In genomic region chr1:192914092-192914491, GRCh38 we compare ENCODE assay signal across 19 cellular contexts.
A peak's percentile ranks its signal among the peaks of the same experiment; 100 is the strongest.
DNase-seq lines count a peak whose midpoint lies in the region; ATAC-seq, FAIRE-seq and TF ChIP-seq lines count a peak whose summit lies in the region.
"Had no signal": no experiment of that assay in that cellular context is flagged by ENCODE, and none has a peak within 500 bp of the region (broad histone marks: within the 10 kb centered on the region; RNA-seq: fewer than 3 reads in every experiment).

No MANE protein-coding gene starts in this region.

- H3K9me3 ChIP-seq in keratinocyte (ENCODE audit: control insufficient read depth, low read depth, low read length) (no peaks in the 10 kb centered on the region), tibial artery (no peaks in the 10 kb centered on the region)

- H3K36me3 Mint-ChIP-seq in Calu3 (ENCODE audit: insufficient read depth, unreplicated experiment) (no peaks in the 10 kb centered on the region), WTC11 (no peaks in the 10 kb centered on the region)

- no peaks in the 10 kb centered on the region for H3K79me2 ChIP-seq in keratinocyte (ENCODE audit: control insufficient read depth, insufficient read depth, low read length)

- CTCF ChIA-PET in Calu3 (lab: Charles Lee) (interaction anchor here (0.7 to 1.3 kb wide), 3 partner anchors 12 to 108 kb away, joined by 3 read pairs; no protein-coding TSS in a partner anchor), WTC11 (lab: Charles Lee) (interaction anchor here (0.6 to 1.2 kb wide), 2 partner anchors 16 to 87 kb away, joined by 4 to 5 read pairs; no protein-coding TSS in a partner anchor)

- H3K4me1 Mint-ChIP-seq in Calu3 (ENCODE audit: low read depth, unreplicated experiment) (peaks cover 38% of the 10 kb centered on the region), WTC11 (peaks cover 12% of the 10 kb centered on the region)

- no peak for DNase-seq in Calu3
- no peak for DNase-seq in WTC11 (ENCODE audit: low spot score)
- DNase-seq in keratinocyte (ENCODE audit: low read depth, low spot score), result no peak
- no peak for DNase-seq in tibial artery
- DNase-seq in NCI-H345 treated with DMSO at 0.1 percent for 48 hours (lab: John Stamatoyannopoulos, UW; ENCODE audit: unreplicated experiment), result no peak
- DNase-seq in ureter (ENCODE audit: low spot score), result no peak
- no peak for DNase-seq in sciatic nerve (ENCODE audit: low spot score)
- DNase-seq: AML-193, COR-L47, DMS153, HCEC 1CT, KG1, NCI-H1048, NCI-H1436 treated with DMSO at 0.1 percent for 48 hours, NCI-H2081 treated with DMSO at 0.1 percent for 48 hours, NCI-H524 had no signal

- dilution Hi-C loops in keratinocyte (cut with MboI; ENCODE audit: extremely low pct_ligation_motif_present, low sequenced_read_pairs), result no loop called here

- no peaks in the 10 kb centered on the region for H4K20me1 ChIP-seq in keratinocyte (ENCODE audit: control insufficient read depth, extremely low read depth, insufficient read depth, low read length)

- BruUV-seq in Calu3 (replicated peaks; lab: Mats Ljungman, UMichigan), result no TSS peak

- TF ChIP-seq CTCF in Calu3 (IDR thresholded peaks at IDR 0.05; ENCODE audit: unreplicated experiment) (no peak), WTC11 (IDR thresholded peaks at IDR 0.05) (no peak), keratinocyte (optimal IDR thresholded peaks at IDR 0.05 in 1 of 3, IDR thresholded peaks at IDR 0.05 in 1 of 3, conservative IDR thresholded peaks at IDR 0.05 in 1 of 3; ENCODE audit: extremely low read depth in 1 of 3, insufficient read depth in 2 of 3, low read length in 3 of 3) (no peak), tibial artery (IDR thresholded peaks at IDR 0.05) (no peak)

- H3K4me3 Mint-ChIP-seq in Calu3 (ENCODE audit: low read depth, unreplicated experiment), result peak overlapping the region; percentile 5
- H3K4me3 Mint-ChIP-seq in WTC11, result no peak overlapping the region

- peak overlapping the region; percentile 7 for H3K27ac Mint-ChIP-seq in Calu3 (ENCODE audit: unreplicated experiment)
- 0 out of 2 replicates have a peak overlapping the region, but pooled peaks have one; percentile 35 for H3K27ac Mint-ChIP-seq in WTC11

- no peak overlapping the region for H3K27ac ChIP-seq in keratinocyte (ENCODE audit: control insufficient read depth, insufficient read depth, low read length)
- H3K27ac ChIP-seq in tibial artery, result peak overlapping the region; percentile 23 to 30

- H2AFZ ChIP-seq in keratinocyte (ENCODE audit: control insufficient read depth, low read length), result peak overlapping the region; percentile 65

- peaks cover 11% of the 10 kb centered on the region for H3K4me1 ChIP-seq in keratinocyte (ENCODE audit: control insufficient read depth, extremely low read depth, insufficient read depth, low read length)
- H3K4me1 ChIP-seq in tibial artery, result peaks cover 0 to 15% (median 4%) of the 10 kb centered on the region in 4 donors

- intact Hi-C loops in Calu3 (cut with micrococcal nuclease; ENCODE audit: unreplicated experiment), result loop anchor here (5.0 kb wide), 2 partner anchors 63 to 87 kb away; no protein-coding TSS in a partner anchor
- intact Hi-C loops in tibial artery (cut with DNase I; ENCODE audit: low total_unique reads), result no loop called here
- intact Hi-C loops in sciatic nerve (cut with DNase I), result no loop called here

- FAIRE-seq in keratinocyte (lab: Jason Lieb, UNC), result no peak
- FAIRE-seq: GM19239, HepG2 had no signal

- no peak for ATAC-seq in WTC11
- no peak for ATAC-seq in sciatic nerve
- ATAC-seq: HepG2, Panc1 had no signal

- H3K4me3 ChIP-seq in keratinocyte (ENCODE audit: control insufficient read depth in 2 of 3, extremely low read depth in 1 of 3, insufficient read depth in 2 of 3, low read depth in 1 of 3, low read length in 3 of 3) (no peak overlapping the region), tibial artery (no peak overlapping the region)

- H3K27me3 Mint-ChIP-seq in Calu3 (ENCODE audit: unreplicated experiment) (no peaks in the 10 kb centered on the region), WTC11 (ENCODE audit: low read depth) (no peaks in the 10 kb centered on the region)

- H3K27me3 ChIP-seq in keratinocyte (ENCODE audit: control insufficient read depth, extremely low read depth, insufficient read depth, low read length), result no peaks in the 10 kb centered on the region
- no peaks in the 10 kb centered on the region for H3K27me3 ChIP-seq in tibial artery

- peak overlapping the region; percentile 39 for H3K4me2 ChIP-seq in keratinocyte (ENCODE audit: control insufficient read depth, extremely low read depth, insufficient read depth, low read depth, low read length)

- H3K36me3 ChIP-seq in keratinocyte (ENCODE audit: control insufficient read depth in 2 of 2, extremely low read depth in 1 of 2, insufficient read depth in 2 of 2, low read length in 2 of 2), result no peaks in the 10 kb centered on the region
- no peaks in the 10 kb centered on the region for H3K36me3 ChIP-seq in tibial artery

- POLR2A ChIA-PET in WTC11 (lab: Charles Lee), result interaction anchor here (0.9 kb wide), 1 partner anchor 102 kb away, joined by 3 read pairs; no protein-coding TSS in a partner anchor

- H3K9ac ChIP-seq in keratinocyte (ENCODE audit: control insufficient read depth, extremely low read depth, insufficient read depth, low read length), result no peak overlapping the region

- H3K9me1 ChIP-seq in keratinocyte (ENCODE audit: control insufficient read depth, extremely low read depth, insufficient read depth, low read length), result no peaks in the 10 kb centered on the region

- no peaks in the 10 kb centered on the region for H3K9me3 Mint-ChIP-seq in Calu3 (ENCODE audit: low read depth, unreplicated experiment)
- H3K9me3 Mint-ChIP-seq in WTC11, result peaks cover 15% of the 10 kb centered on the region

TF ChIP-seq in WTC11, 78 proteins besides CTCF, POLR2A, EP300 and RAD21 (continues in another document):
- TF ChIP-seq ZNF512 (CRISPR knock-in tag; IDR thresholded peaks at IDR 0.05; ENCODE audit: borderline replicate concordance) (no peak), ESRRA (CRISPR knock-in tag; IDR thresholded peaks at IDR 0.05; ENCODE audit: borderline replicate concordance) (no peak), ATF6 (CRISPR knock-in tag; IDR thresholded peaks at IDR 0.05) (no peak), FOXP4 (CRISPR knock-in tag; IDR thresholded peaks at IDR 0.05) (no peak), TCF7 (CRISPR knock-in tag; IDR thresholded peaks at IDR 0.05; ENCODE audit: low read depth) (no peak)
- TF ChIP-seq, protein P1, sequence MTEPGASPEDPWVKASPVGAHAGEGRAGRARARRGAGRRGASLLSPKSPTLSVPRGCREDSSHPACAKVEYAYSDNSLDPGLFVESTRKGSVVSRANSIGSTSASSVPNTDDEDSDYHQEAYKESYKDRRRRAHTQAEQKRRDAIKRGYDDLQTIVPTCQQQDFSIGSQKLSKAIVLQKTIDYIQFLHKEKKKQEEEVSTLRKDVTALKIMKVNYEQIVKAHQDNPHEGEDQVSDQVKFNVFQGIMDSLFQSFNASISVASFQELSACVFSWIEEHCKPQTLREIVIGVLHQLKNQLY (CRISPR knock-in tag; IDR thresholded peaks at IDR 0.05), result no peak
